ENCODE assay signal across 17 cellular contexts in the genomic region with DNA sequence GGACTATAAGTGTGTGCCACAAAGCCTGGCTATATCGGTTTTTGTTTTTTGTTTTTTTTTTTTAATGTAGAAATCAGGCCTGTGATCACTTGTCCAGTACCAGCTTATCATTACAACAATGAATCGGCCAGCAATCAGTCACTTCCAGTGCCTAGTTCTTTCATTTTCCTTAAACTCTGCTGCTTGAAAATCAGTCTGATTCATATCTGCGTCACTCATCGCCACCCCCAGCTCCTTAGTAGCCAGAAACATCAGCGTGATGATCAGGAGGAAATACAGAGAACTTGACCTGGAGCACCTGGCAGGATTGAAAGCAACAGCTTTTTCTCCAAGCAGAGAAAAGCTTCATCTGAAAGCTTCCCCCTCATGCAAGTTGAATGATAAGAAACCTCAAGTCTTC.
DNase-seq lines count a peak whose midpoint lies in the region; ATAC-seq, FAIRE-seq and TF ChIP-seq lines count a peak whose summit lies in the region.
"Had no signal": no experiment of that assay in that cellular context is flagged by ENCODE, and none has a peak within 500 bp of the region (broad histone marks: within the 10 kb centered on the region; RNA-seq: fewer than 3 reads in every experiment).

No MANE protein-coding gene starts in this region.

- no peak for ATAC-seq in left cardiac atrium
- ATAC-seq in HG02884 (IDR thresholded peaks at IDR 0.05; ENCODE audit: unreplicated experiment) = no peak
- ATAC-seq in left ventricle myocardium superior = no peak

- intact Hi-C loops in left ventricle myocardium inferior (cut with micrococcal nuclease) (no loop called here), left cardiac atrium (cut with DNase I) (no loop called here), left ventricle myocardium superior (cut with micrococcal nuclease) (no loop called here)

- peak; percentile 36 for FAIRE-seq in bronchial epithelial cell (lab: Jason Lieb, UNC)
- FAIRE-seq: H1 had no signal

- DNase-seq in left ventricle myocardium inferior = no peak
- no peak for DNase-seq in left cardiac atrium
- peak; percentile 99 for DNase-seq in bronchial epithelial cell (ENCODE audit: low read depth)
- DNase-seq in kidney glomerular epithelial cell (lab: John Stamatoyannopoulos, UW) = peak; percentile 65
- DNase-seq in NCI-H2227 (lab: John Stamatoyannopoulos, UW; ENCODE audit: unreplicated experiment) = no peak
- DNase-seq in NCI-H524 (lab: John Stamatoyannopoulos, UW) = no peak
- no peak for DNase-seq in left ventricle myocardium superior
- DNase-seq: 8988T; activated T-cell treated with anti-CD3 and anti-CD28 coated beads, Interleukin-2, amount 50 U/mL, for 1 hour; COR-L47; Karpas-422; NCI-H2081 treated with DMSO at 0.1 percent for 48 hours; NK-92 treated with Interleukin-12 subunit alpha and Interleukin-12 subunit beta, amount 100 ng/mL, for 24 hours; sigmoid colon; SW 1271 had no signal

- H3K4me1 ChIP-seq in left ventricle myocardium inferior = peaks cover 95% of the 10 kb centered on the region

- H3K27me3 ChIP-seq in left ventricle myocardium inferior (ENCODE audit: low read depth) = no peaks in the 10 kb centered on the region
- no peaks in the 10 kb centered on the region for H3K27me3 ChIP-seq in bronchial epithelial cell (ENCODE audit: control insufficient read depth, insufficient read depth, low read length)
- H3K27me3 ChIP-seq: sigmoid colon had no signal

- H3K27ac ChIP-seq in left ventricle myocardium inferior (replicated peaks) = peak overlapping the region; percentile 83

- TF ChIP-seq CTCF in left ventricle myocardium inferior (IDR thresholded peaks at IDR 0.05; ENCODE audit: borderline replicate concordance) (no peak), bronchial epithelial cell (IDR thresholded peaks at IDR 0.05; ENCODE audit: insufficient read depth, low read length, severe bottlenecking) (no peak)

- no peak overlapping the region for H3K4me3 ChIP-seq in left ventricle myocardium inferior
- no peak overlapping the region for H3K4me3 ChIP-seq in bronchial epithelial cell (ENCODE audit: low read depth, low read length)
- H3K4me3 ChIP-seq: sigmoid colon had no signal

- no peaks in the 10 kb centered on the region for H3K9me3 ChIP-seq in left ventricle myocardium inferior (replicated peaks)
- H3K9me3 ChIP-seq: sigmoid colon had no signal

- H3K36me3 ChIP-seq in left ventricle myocardium inferior = peaks cover 78% of the 10 kb centered on the region
- no peaks in the 10 kb centered on the region for H3K36me3 ChIP-seq in bronchial epithelial cell (ENCODE audit: control insufficient read depth, insufficient read depth, low read length)

Comparison
In these comparisons a context has a peak if more than half of its experiments do, and no peak if none do; other contexts are left out.
1. DNase-seq: peak in bronchial epithelial cell (single experiment) and kidney glomerular epithelial cell (single experiment); none in left ventricle myocardium inferior (single experiment), left cardiac atrium (single experiment), NCI-H2227 (single experiment), NCI-H524 (0 of 2) and left ventricle myocardium superior (single experiment).